In genomic region chr9:63041710-63042109, GRCh38 we compare ENCODE assay signal across 6 cellular contexts.
A peak's percentile ranks its signal among the peaks of the same experiment; 100 is the strongest.
DNase-seq lines count a peak whose midpoint lies in the region; ATAC-seq and TF ChIP-seq lines count a peak whose summit lies in the region.
"Not testable (repeated sequence)": the region's sequence is repeated elsewhere in the genome, so short reads cannot be mapped to it uniquely, and the experiment has no call there.

No MANE protein-coding gene starts in this region.

- not testable (repeated sequence) for H3K4me3 ChIP-seq in HEK293 (ENCODE audit: low read depth, low read length)

- not testable (repeated sequence) for H3K27me3 Mint-ChIP-seq in activated T-cell treated with anti-CD3 and anti-CD28 coated beads, Interleukin-2, amount 50 U/mL, for 24 hours; activated naive CD8-positive, alpha-beta T cell treated with anti-CD3 and anti-CD28 coated beads for 36 hours; activated naive CD8-positive, alpha-beta T cell treated with anti-CD3 and anti-CD28 coated beads, Interleukin-2, amount 50 U/mL, for 24 hours; chondrocyte (ENCODE audit: low read depth); stimulated activated naive CD8-positive, alpha-beta T cell treated with anti-CD3 and anti-CD28 coated beads, Interleukin-15, Interleukin-2, amounts not matched to agents 100 ng/mL and 50 ng/mL, for 24 hours

- H3K9me3 Mint-ChIP-seq in activated T-cell treated with anti-CD3 and anti-CD28 coated beads, Interleukin-2, amount 50 U/mL, for 24 hours; activated naive CD8-positive, alpha-beta T cell treated with anti-CD3 and anti-CD28 coated beads for 36 hours; activated naive CD8-positive, alpha-beta T cell treated with anti-CD3 and anti-CD28 coated beads, Interleukin-2, amount 50 U/mL, for 24 hours; chondrocyte (ENCODE audit: low read depth); stimulated activated naive CD8-positive, alpha-beta T cell treated with anti-CD3 and anti-CD28 coated beads, Interleukin-15, Interleukin-2, amounts not matched to agents 100 ng/mL and 50 ng/mL, for 24 hours: not testable (repeated sequence)

- not testable (repeated sequence) for H3K36me3 ChIP-seq in HEK293 (ENCODE audit: control insufficient read depth in 2 of 2, insufficient read depth in 1 of 2, low read length in 2 of 2)

- CTCF ChIA-PET in HEK293 (lab: Yijun Ruan, JAX) = not testable (repeated sequence)

- not testable (repeated sequence) for H3K4me1 ChIP-seq in HEK293 (ENCODE audit: control insufficient read depth, insufficient read depth, low read length)

- POLR2A ChIA-PET in HEK293 (lab: Yijun Ruan, JAX) = not testable (repeated sequence)

- not testable (repeated sequence) for H3K27ac ChIP-seq in HEK293 (ENCODE audit: extremely low read depth, low read depth, low read length)

- not testable (repeated sequence) for DNase-seq in activated T-cell treated with anti-CD3 and anti-CD28 coated beads, Interleukin-2, amount 50 U/mL, for 24 hours; activated naive CD8-positive, alpha-beta T cell treated with anti-CD3 and anti-CD28 coated beads for 36 hours; activated naive CD8-positive, alpha-beta T cell treated with anti-CD3 and anti-CD28 coated beads, Interleukin-2, amount 50 U/mL, for 24 hours; chondrocyte (ENCODE audit: low spot score)

- not testable (repeated sequence) for H3K36me3 Mint-ChIP-seq in activated T-cell treated with anti-CD3 and anti-CD28 coated beads, Interleukin-2, amount 50 U/mL, for 24 hours (ENCODE audit: low read depth); activated naive CD8-positive, alpha-beta T cell treated with anti-CD3 and anti-CD28 coated beads for 36 hours; activated naive CD8-positive, alpha-beta T cell treated with anti-CD3 and anti-CD28 coated beads, Interleukin-2, amount 50 U/mL, for 24 hours (ENCODE audit: low read depth); chondrocyte (ENCODE audit: low read depth); stimulated activated naive CD8-positive, alpha-beta T cell treated with anti-CD3 and anti-CD28 coated beads, Interleukin-15, Interleukin-2, amounts not matched to agents 100 ng/mL and 50 ng/mL, for 24 hours (ENCODE audit: low read depth)

- not testable (repeated sequence) for H3K9me3 ChIP-seq in HEK293 (ENCODE audit: control insufficient read depth, insufficient read depth, low read depth, low read length)

- peak overlapping the region; percentile 27 for H3K27ac Mint-ChIP-seq in activated T-cell treated with anti-CD3 and anti-CD28 coated beads, Interleukin-2, amount 50 U/mL, for 24 hours
- H3K27ac Mint-ChIP-seq in activated naive CD8-positive, alpha-beta T cell treated with anti-CD3 and anti-CD28 coated beads for 36 hours = peak overlapping the region; percentile 55
- H3K27ac Mint-ChIP-seq in activated naive CD8-positive, alpha-beta T cell treated with anti-CD3 and anti-CD28 coated beads, Interleukin-2, amount 50 U/mL, for 24 hours = peak overlapping the region; percentile 3
- peak overlapping the region; percentile 37 for H3K27ac Mint-ChIP-seq in chondrocyte (ENCODE audit: unreplicated experiment)
- peak overlapping the region; percentile 79 for H3K27ac Mint-ChIP-seq in stimulated activated naive CD8-positive, alpha-beta T cell treated with anti-CD3 and anti-CD28 coated beads, Interleukin-15, Interleukin-2, amounts not matched to agents 100 ng/mL and 50 ng/mL, for 24 hours

- ATAC-seq in activated naive CD8-positive, alpha-beta T cell treated with anti-CD3 and anti-CD28 coated beads, Interleukin-2, amount 50 U/mL, for 24 hours = not testable (repeated sequence)

- not testable (repeated sequence) for H3K4me1 Mint-ChIP-seq in activated T-cell treated with anti-CD3 and anti-CD28 coated beads, Interleukin-2, amount 50 U/mL, for 24 hours (ENCODE audit: low read depth); activated naive CD8-positive, alpha-beta T cell treated with anti-CD3 and anti-CD28 coated beads for 36 hours; activated naive CD8-positive, alpha-beta T cell treated with anti-CD3 and anti-CD28 coated beads, Interleukin-2, amount 50 U/mL, for 24 hours; chondrocyte (ENCODE audit: low read depth); stimulated activated naive CD8-positive, alpha-beta T cell treated with anti-CD3 and anti-CD28 coated beads, Interleukin-15, Interleukin-2, amounts not matched to agents 100 ng/mL and 50 ng/mL, for 24 hours (ENCODE audit: low read depth)

- H3K4me3 Mint-ChIP-seq in activated T-cell treated with anti-CD3 and anti-CD28 coated beads, Interleukin-2, amount 50 U/mL, for 24 hours; activated naive CD8-positive, alpha-beta T cell treated with anti-CD3 and anti-CD28 coated beads for 36 hours; activated naive CD8-positive, alpha-beta T cell treated with anti-CD3 and anti-CD28 coated beads, Interleukin-2, amount 50 U/mL, for 24 hours; chondrocyte (ENCODE audit: unreplicated experiment); stimulated activated naive CD8-positive, alpha-beta T cell treated with anti-CD3 and anti-CD28 coated beads, Interleukin-15, Interleukin-2, amounts not matched to agents 100 ng/mL and 50 ng/mL, for 24 hours: not testable (repeated sequence)

- not testable (repeated sequence) for TF ChIP-seq CTCF in HEK293 (tag by site-specific recombination; IDR thresholded peaks at IDR 0.05); chondrocyte (IDR thresholded peaks at IDR 0.05)

TF ChIP-seq in HEK293, 187 proteins besides CTCF, POLR2A, EP300 and RAD21:
- TF ChIP-seq, protein P1, sequence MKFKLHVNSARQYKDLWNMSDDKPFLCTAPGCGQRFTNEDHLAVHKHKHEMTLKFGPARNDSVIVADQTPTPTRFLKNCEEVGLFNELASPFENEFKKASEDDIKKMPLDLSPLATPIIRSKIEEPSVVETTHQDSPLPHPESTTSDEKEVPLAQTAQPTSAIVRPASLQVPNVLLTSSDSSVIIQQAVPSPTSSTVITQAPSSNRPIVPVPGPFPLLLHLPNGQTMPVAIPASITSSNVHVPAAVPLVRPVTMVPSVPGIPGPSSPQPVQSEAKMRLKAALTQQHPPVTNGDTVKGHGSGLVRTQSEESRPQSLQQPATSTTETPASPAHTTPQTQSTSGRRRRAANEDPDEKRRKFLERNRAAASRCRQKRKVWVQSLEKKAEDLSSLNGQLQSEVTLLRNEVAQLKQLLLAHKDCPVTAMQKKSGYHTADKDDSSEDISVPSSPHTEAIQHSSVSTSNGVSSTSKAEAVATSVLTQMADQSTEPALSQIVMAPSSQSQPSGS (tag by site-specific recombination; IDR thresholded peaks at IDR 0.05; ENCODE audit: low read depth) = peak; percentile 65
TF ChIP-seq in HEK293: peak in this region for 1; not testable (repeated sequence) for 186.

Comparison
In these comparisons a context has a peak if more than half of its experiments do, and no peak if none do; other contexts are left out.
1. H3K27ac Mint-ChIP-seq: peak in every context shown above with its lines; median percentile 79 in stimulated activated naive CD8-positive, alpha-beta T cell treated with anti-CD3 and anti-CD28 coated beads, Interleukin-15, Interleukin-2, amounts not matched to agents 100 ng/mL and 50 ng/mL, for 24 hours; 55 in activated naive CD8-positive, alpha-beta T cell treated with anti-CD3 and anti-CD28 coated beads for 36 hours; 37 in chondrocyte; 27 in activated T-cell treated with anti-CD3 and anti-CD28 coated beads, Interleukin-2, amount 50 U/mL, for 24 hours; 3 in activated naive CD8-positive, alpha-beta T cell treated with anti-CD3 and anti-CD28 coated beads, Interleukin-2, amount 50 U/mL, for 24 hours.